Comparison of ENCODE assay signal across 1 cellular context in the genomic region with DNA sequence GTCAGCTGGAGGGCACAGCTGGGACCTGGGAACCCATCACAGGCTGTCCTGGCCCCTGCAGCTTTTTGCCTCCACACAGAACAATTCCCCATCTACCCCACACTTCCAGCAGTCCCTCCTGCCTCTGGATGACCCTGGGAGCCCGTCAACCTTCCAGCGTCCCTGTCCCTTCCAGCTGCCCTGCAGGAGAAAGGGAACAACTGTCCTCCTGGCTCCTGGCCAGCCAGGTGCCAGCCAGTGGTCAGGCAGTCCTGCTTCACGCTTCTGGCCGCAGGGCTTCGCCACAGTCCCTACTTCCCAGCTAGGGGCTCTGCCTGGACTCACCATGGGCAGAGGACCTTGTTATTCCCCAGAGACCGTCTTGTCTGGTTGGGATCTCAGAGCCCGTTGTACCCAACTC.
TF ChIP-seq lines count a peak whose summit lies in the region.

No MANE protein-coding gene starts in this region.

TF ChIP-seq in H1, 55 proteins besides CTCF, POLR2A, EP300 and RAD21 (continued from another document):
- TF ChIP-seq, protein P1, sequence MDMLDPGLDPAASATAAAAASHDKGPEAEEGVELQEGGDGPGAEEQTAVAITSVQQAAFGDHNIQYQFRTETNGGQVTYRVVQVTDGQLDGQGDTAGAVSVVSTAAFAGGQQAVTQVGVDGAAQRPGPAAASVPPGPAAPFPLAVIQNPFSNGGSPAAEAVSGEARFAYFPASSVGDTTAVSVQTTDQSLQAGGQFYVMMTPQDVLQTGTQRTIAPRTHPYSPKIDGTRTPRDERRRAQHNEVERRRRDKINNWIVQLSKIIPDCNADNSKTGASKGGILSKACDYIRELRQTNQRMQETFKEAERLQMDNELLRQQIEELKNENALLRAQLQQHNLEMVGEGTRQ (IDR thresholded peaks at IDR 0.05; ENCODE audit: low read length) = no peak
- TF ChIP-seq FOSL1 (IDR thresholded peaks at IDR 0.05; ENCODE audit: insufficient read depth, low read depth, low read length) (no peak), SRF (IDR thresholded peaks at IDR 0.05; ENCODE audit: low read depth, low read length) (no peak), CHD2 (IDR thresholded peaks at IDR 0.05; ENCODE audit: low read length) (no peak), BCL11A (IDR thresholded peaks at IDR 0.05; ENCODE audit: low read depth in 2 of 2, low read length in 2 of 2) (no peak), ZNF274 (IDR thresholded peaks at IDR 0.05; ENCODE audit: borderline replicate concordance, extremely low read depth, low read length) (no peak)
